19 cellular contexts compared by ENCODE assay signal in the genomic region with DNA sequence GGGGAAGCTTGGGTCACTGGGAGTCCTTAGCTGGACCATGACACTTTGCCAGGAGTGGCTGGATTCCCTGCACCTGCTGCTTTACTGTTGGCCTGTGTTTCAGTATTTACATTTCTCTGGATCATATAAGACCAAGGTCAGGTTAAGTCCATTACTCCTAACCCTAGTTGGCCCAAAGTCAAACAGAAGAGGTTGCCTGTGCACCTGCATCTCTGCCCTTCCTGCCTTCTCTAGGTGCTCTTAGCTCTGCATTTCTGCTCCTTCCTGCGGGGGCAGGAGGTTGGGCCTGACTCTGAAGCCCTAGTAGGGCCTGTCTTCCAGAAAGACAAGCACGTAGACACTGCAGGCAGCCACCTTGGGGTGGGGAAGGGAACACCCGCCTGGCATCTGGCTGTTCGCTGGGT.
A peak's percentile ranks its signal among the peaks of the same experiment; 100 is the strongest.
DNase-seq lines count a peak whose midpoint lies in the region; ATAC-seq and TF ChIP-seq lines count a peak whose summit lies in the region.
"Had no signal": no experiment of that assay in that cellular context is flagged by ENCODE, and none has a peak within 500 bp of the region (broad histone marks: within the 10 kb centered on the region; RNA-seq: fewer than 3 reads in every experiment).

No MANE protein-coding gene starts in this region.

- H3K4me1 Mint-ChIP-seq in activated CD4-positive, alpha-beta T cell treated with anti-CD3 and anti-CD28 coated beads for 36 hours, result peaks cover 37% of the 10 kb centered on the region

- H3K4me1 ChIP-seq in OCI-LY7 (ENCODE audit: insufficient read depth, low read length, poor library complexity, severe bottlenecking) (no peaks in the 10 kb centered on the region), mucosa of rectum (ENCODE audit: control insufficient read depth in 2 of 2, insufficient read depth in 2 of 2, low read length in 2 of 2) (peaks cover 39 to 52% of the 10 kb centered on the region in 2 donors), SJCRH30 (peaks cover 11% of the 10 kb centered on the region; the same call in 1 of the 2 replicates), SK-N-SH (ENCODE audit: control insufficient read depth in 1 of 2, insufficient read depth in 2 of 2, low read depth in 1 of 2, low read length in 1 of 2) (peaks cover 0 to 11% of the 10 kb centered on the region in 2 experiments; a peak in 1 of 4 replicates)

- POLR2A ChIA-PET in activated CD4-positive, alpha-beta T cell treated with anti-CD3 and anti-CD28 coated beads for 36 hours (lab: Charles Lee), result no interaction called here
- POLR2A ChIA-PET in OCI-LY7 (lab: Charles Lee), result no interaction called here
- POLR2A ChIA-PET in SK-N-SH (lab: Yijun Ruan, JAX), result no interaction called here

- H4K20me1 ChIP-seq in OCI-LY7 (ENCODE audit: insufficient read depth, low read length) (no peaks in the 10 kb centered on the region), SK-N-SH (ENCODE audit: insufficient read depth) (no peaks in the 10 kb centered on the region)

- H3K9me2 ChIP-seq in OCI-LY7 (ENCODE audit: insufficient read depth, low read length), result no peaks in the 10 kb centered on the region
- H3K9me2 ChIP-seq in SK-N-SH, result no peaks in the 10 kb centered on the region

- H2AFZ ChIP-seq in OCI-LY7 (ENCODE audit: low read length), result no peak overlapping the region
- no peak overlapping the region for H2AFZ ChIP-seq in SK-N-SH (ENCODE audit: low read depth)

- H3K4me2 ChIP-seq in OCI-LY7 (ENCODE audit: low read length) (no peak overlapping the region), SK-N-SH (no peak overlapping the region)
- H3K4me2 ChIP-seq: A549 had no signal

- TF ChIP-seq CTCF in OCI-LY7 (conservative IDR thresholded peaks at IDR 0.05; ENCODE audit: low read length), result no peak
- TF ChIP-seq CTCF in SK-N-SH (IDR thresholded peaks at IDR 0.05), result no peak

- H3K9me3 ChIP-seq in OCI-LY7 (ENCODE audit: low read length), result no peaks in the 10 kb centered on the region
- H3K9me3 ChIP-seq in mucosa of rectum (ENCODE audit: control insufficient read depth in 2 of 2, low read length in 2 of 2), result no peaks in the 10 kb centered on the region
- no peaks in the 10 kb centered on the region for H3K9me3 ChIP-seq in SJCRH30 (replicated peaks)
- no peaks in the 10 kb centered on the region for H3K9me3 ChIP-seq in SK-N-SH
- H3K9me3 ChIP-seq: A549, upper lobe of left lung had no signal

- H3K4me3 Mint-ChIP-seq in activated CD4-positive, alpha-beta T cell treated with anti-CD3 and anti-CD28 coated beads for 36 hours, result no peak overlapping the region
- H3K4me3 Mint-ChIP-seq: endodermal cell, H9, nephron progenitor cell had no signal

- no TSS peak for BruUV-seq in OCI-LY7 (replicated peaks; lab: Mats Ljungman, UMichigan)

- no peak for TF ChIP-seq EP300 in SK-N-SH (IDR thresholded peaks at IDR 0.05; ENCODE audit: borderline replicate concordance in 1 of 2, low read depth in 1 of 2, low read length in 1 of 2)

- H3K9ac ChIP-seq in mucosa of rectum (ENCODE audit: low read depth in 1 of 2, low read length in 2 of 2) (no peak overlapping the region), SK-N-SH (no peak overlapping the region)

- intact Hi-C loops in activated CD4-positive, alpha-beta T cell treated with anti-CD3 and anti-CD28 coated beads for 36 hours (cut with DNase I, micrococcal nuclease), result loop anchor here (5.0 to 10.0 kb wide), 5 partner anchors 138 to 900 kb away; a partner anchor contains a TSS
- intact Hi-C loops in OCI-LY7 (cut with micrococcal nuclease; ENCODE audit: unreplicated experiment), result loop anchor here (10.0 kb wide), 2 partner anchors 148 to 888 kb away; no protein-coding TSS in a partner anchor

- H3K27ac Mint-ChIP-seq in activated CD4-positive, alpha-beta T cell treated with anti-CD3 and anti-CD28 coated beads for 36 hours, result peak overlapping the region; percentile 15
- H3K27ac Mint-ChIP-seq: endodermal cell, nephron progenitor cell had no signal

- no peaks in the 10 kb centered on the region for H3K36me3 Mint-ChIP-seq in activated CD4-positive, alpha-beta T cell treated with anti-CD3 and anti-CD28 coated beads for 36 hours (ENCODE audit: low read depth)

- no peak overlapping the region for H3K27ac ChIP-seq in OCI-LY7 (ENCODE audit: low read depth, low read length, poor library complexity, severe bottlenecking)
- H3K27ac ChIP-seq in mucosa of rectum (ENCODE audit: low read depth in 2 of 2, low read length in 2 of 2), result peak overlapping the region; percentile 49 to 63
- H3K27ac ChIP-seq in SJCRH30, result no peak overlapping the region
- no peak overlapping the region for H3K27ac ChIP-seq in SK-N-SH (ENCODE audit: low read depth in 2 of 2, low read length in 1 of 2)
- H3K27ac ChIP-seq: upper lobe of left lung had no signal

- H3K36me3 ChIP-seq in OCI-LY7 (ENCODE audit: insufficient read depth, low read length), result no peaks in the 10 kb centered on the region
- H3K36me3 ChIP-seq in mucosa of rectum (ENCODE audit: control insufficient read depth in 2 of 2, insufficient read depth in 2 of 2, low read length in 2 of 2), result no peaks in the 10 kb centered on the region
- no peaks in the 10 kb centered on the region for H3K36me3 ChIP-seq in SJCRH30
- no peaks in the 10 kb centered on the region for H3K36me3 ChIP-seq in SK-N-SH (replicated peaks in 1 of 2; ENCODE audit: control insufficient read depth in 1 of 2, insufficient read depth in 2 of 2, low read length in 1 of 2)
- H3K36me3 ChIP-seq: upper lobe of left lung had no signal

- CTCF ChIA-PET in activated CD4-positive, alpha-beta T cell treated with anti-CD3 and anti-CD28 coated beads for 36 hours (lab: Charles Lee), result interaction anchor here (0.6 to 1.2 kb wide), 10 partner anchors 9 to 992 kb away, joined by 3 to 6 read pairs (median 3); no protein-coding TSS in a partner anchor
- CTCF ChIA-PET in OCI-LY7 (lab: Charles Lee; ENCODE audit: unreplicated experiment) (no interaction called here), SK-N-SH (lab: Yijun Ruan, JAX) (interaction anchor here (0.6 to 3.2 kb wide), 26 partner anchors 9 to 1146 kb away, joined by 3 to 13 read pairs (median 4); a partner anchor contains a TSS)

- H3K27me3 ChIP-seq in mucosa of rectum (ENCODE audit: control insufficient read depth in 2 of 2, insufficient read depth in 2 of 2, low read length in 2 of 2), result no peaks in the 10 kb centered on the region
- H3K27me3 ChIP-seq in SJCRH30, result no peaks in the 10 kb centered on the region
- peaks cover 15% of the 10 kb centered on the region; the same call in 1 of the 2 replicates for H3K27me3 ChIP-seq in SK-N-SH (ENCODE audit: insufficient read depth)
- H3K27me3 ChIP-seq: upper lobe of left lung had no signal

- 70% methylated on average over 2 of the region's 4 CpGs for WGBS in SK-N-SH (ENCODE audit: low lambda C conversion rate)

- no peak for TF ChIP-seq RAD21 in SK-N-SH (IDR thresholded peaks at IDR 0.05; ENCODE audit: low read length)

- H3K9me3 Mint-ChIP-seq in activated CD4-positive, alpha-beta T cell treated with anti-CD3 and anti-CD28 coated beads for 36 hours (ENCODE audit: low read depth), result no peaks in the 10 kb centered on the region
- H3K9me3 Mint-ChIP-seq: endodermal cell, nephron progenitor cell had no signal

- ATAC-seq in activated CD4-positive, alpha-beta T cell treated with anti-CD3 and anti-CD28 coated beads for 36 hours, result no peak
- no peak for ATAC-seq in GM21528 (IDR thresholded peaks at IDR 0.05; ENCODE audit: low FRiP score, unreplicated experiment)

- H3K27me3 Mint-ChIP-seq in activated CD4-positive, alpha-beta T cell treated with anti-CD3 and anti-CD28 coated beads for 36 hours, result no peaks in the 10 kb centered on the region

- peak; percentile 29 for DNase-seq in activated CD4-positive, alpha-beta T cell treated with anti-CD3 and anti-CD28 coated beads for 36 hours
- DNase-seq in activated CD4-positive, alpha-beta T cell treated with anti-CD3 and anti-CD28 coated beads, Interleukin-2, amount 50 U/mL, for 4 hours, result no peak
- DNase-seq in HT-29 (ENCODE audit: low spot score) (peak; percentile 95), OCI-LY7 (ENCODE audit: low spot score) (peak; percentile 7), SJCRH30 (no peak), SK-N-SH (no peak)
- DNase-seq: activated effector memory CD4-positive, alpha-beta T cell treated with anti-CD3 and anti-CD28 coated beads, Interleukin-2, amount 50 U/mL, for 16 hours; anterior cingulate cortex; endodermal cell; H9; mesendoderm; NCI-H1417 treated with DMSO at 0.1 percent for 48 hours; NCI-H446 treated with DMSO at 0.1 percent for 48 hours; nephron progenitor cell; stimulated activated naive CD4-positive, alpha-beta T cell treated with Interleukin-2 at 50 U/mL for 16 hours; upper lobe of left lung had no signal

- no peak overlapping the region for H3K4me3 ChIP-seq in OCI-LY7 (ENCODE audit: low read depth, low read length, poor library complexity, severe bottlenecking)
- no peak overlapping the region for H3K4me3 ChIP-seq in mucosa of rectum (ENCODE audit: low read length in 2 of 2)
- H3K4me3 ChIP-seq in SJCRH30, result no peak overlapping the region
- no peak overlapping the region for H3K4me3 ChIP-seq in SK-N-SH (ENCODE audit: low read depth in 2 of 2, low read length in 1 of 2)
- H3K4me3 ChIP-seq: A549, upper lobe of left lung had no signal

- H3K79me2 ChIP-seq in OCI-LY7 (ENCODE audit: insufficient read depth, low read depth, low read length), result no peaks in the 10 kb centered on the region
- H3K79me2 ChIP-seq in SK-N-SH (ENCODE audit: insufficient read depth), result no peaks in the 10 kb centered on the region

- no peaks in the 10 kb centered on the region for H3F3A ChIP-seq in SK-N-SH (replicated peaks; ENCODE audit: insufficient read depth)

TF ChIP-seq in SK-N-SH, 30 proteins besides CTCF, POLR2A, EP300 and RAD21 (continues in another document):
- TF ChIP-seq NRF1 (IDR thresholded peaks at IDR 0.05; ENCODE audit: low read depth, low read length), result no peak
- TF ChIP-seq CHD2 (IDR thresholded peaks at IDR 0.05; ENCODE audit: low read length, partially characterized antibody), result no peak
- TF ChIP-seq, protein P1, sequence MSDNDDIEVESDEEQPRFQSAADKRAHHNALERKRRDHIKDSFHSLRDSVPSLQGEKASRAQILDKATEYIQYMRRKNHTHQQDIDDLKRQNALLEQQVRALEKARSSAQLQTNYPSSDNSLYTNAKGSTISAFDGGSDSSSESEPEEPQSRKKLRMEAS (IDR thresholded peaks at IDR 0.05; ENCODE audit: low read depth), result no peak
- TF ChIP-seq, protein P2, sequence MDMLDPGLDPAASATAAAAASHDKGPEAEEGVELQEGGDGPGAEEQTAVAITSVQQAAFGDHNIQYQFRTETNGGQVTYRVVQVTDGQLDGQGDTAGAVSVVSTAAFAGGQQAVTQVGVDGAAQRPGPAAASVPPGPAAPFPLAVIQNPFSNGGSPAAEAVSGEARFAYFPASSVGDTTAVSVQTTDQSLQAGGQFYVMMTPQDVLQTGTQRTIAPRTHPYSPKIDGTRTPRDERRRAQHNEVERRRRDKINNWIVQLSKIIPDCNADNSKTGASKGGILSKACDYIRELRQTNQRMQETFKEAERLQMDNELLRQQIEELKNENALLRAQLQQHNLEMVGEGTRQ (IDR thresholded peaks at IDR 0.05; ENCODE audit: borderline replicate concordance, low read depth, low read length), result no peak
- no peak for TF ChIP-seq GABPA (IDR thresholded peaks at IDR 0.05; ENCODE audit: low read depth)
- no peak for TF ChIP-seq RFX5 (IDR thresholded peaks at IDR 0.05; ENCODE audit: low read length)

Comparison
In these comparisons a context has a peak if more than half of its experiments do, and no peak if none do; other contexts are left out.
1. DNase-seq: peak in activated CD4-positive, alpha-beta T cell treated with anti-CD3 and anti-CD28 coated beads for 36 hours (single experiment), HT-29 (single experiment) and OCI-LY7 (single experiment); none in activated CD4-positive, alpha-beta T cell treated with anti-CD3 and anti-CD28 coated beads, Interleukin-2, amount 50 U/mL, for 4 hours (0 of 2), SJCRH30 (0 of 2) and SK-N-SH (single experiment).
2. H3K27ac ChIP-seq: peak in mucosa of rectum (2 of 2); none in OCI-LY7 (single experiment), SJCRH30 (single experiment) and SK-N-SH (0 of 2).